1 cellular context compared by ENCODE assay signal in the genomic region with DNA sequence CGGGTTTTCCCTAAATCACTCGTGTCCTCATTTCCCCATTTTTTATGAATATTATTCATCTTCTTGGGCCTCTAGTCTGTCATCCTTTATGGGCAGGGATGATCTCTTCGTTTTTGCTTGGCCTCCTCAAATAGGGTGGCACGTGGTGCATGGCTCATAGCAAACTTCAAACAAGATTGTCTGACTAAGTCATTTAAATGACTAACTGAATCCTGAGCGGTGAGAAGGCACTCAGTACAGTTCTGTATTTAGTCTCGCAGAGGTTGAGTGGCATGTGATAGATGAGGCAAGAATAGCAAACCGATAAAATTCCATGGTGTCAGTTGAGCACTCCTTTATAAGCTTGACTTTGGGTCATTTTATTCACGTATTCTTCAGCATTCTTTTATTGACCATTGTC.
TF ChIP-seq lines count a peak whose summit lies in the region.

No MANE protein-coding gene starts in this region.

TF ChIP-seq in IMR-90, 13 proteins besides CTCF, POLR2A, EP300 and RAD21:
- TF ChIP-seq BHLHE40 (IDR thresholded peaks at IDR 0.05; ENCODE audit: low read depth, low read length) (peak; percentile 91), CEBPB (IDR thresholded peaks at IDR 0.05; ENCODE audit: low read depth, low read length) (peak; percentile 94), RCOR1 (IDR thresholded peaks at IDR 0.05; ENCODE audit: insufficient replicate concordance, low read length) (no peak), FOS (IDR thresholded peaks at IDR 0.05; ENCODE audit: low read depth, low read length) (peak; percentile 68), MAZ (IDR thresholded peaks at IDR 0.05; ENCODE audit: borderline replicate concordance, low read depth, low read length) (no peak), MXI1 (IDR thresholded peaks at IDR 0.05; ENCODE audit: borderline replicate concordance, low read depth, low read length) (0 out of 2 replicates have a peak, but pooled peaks have one; percentile 45)
- TF ChIP-seq, protein P1, sequence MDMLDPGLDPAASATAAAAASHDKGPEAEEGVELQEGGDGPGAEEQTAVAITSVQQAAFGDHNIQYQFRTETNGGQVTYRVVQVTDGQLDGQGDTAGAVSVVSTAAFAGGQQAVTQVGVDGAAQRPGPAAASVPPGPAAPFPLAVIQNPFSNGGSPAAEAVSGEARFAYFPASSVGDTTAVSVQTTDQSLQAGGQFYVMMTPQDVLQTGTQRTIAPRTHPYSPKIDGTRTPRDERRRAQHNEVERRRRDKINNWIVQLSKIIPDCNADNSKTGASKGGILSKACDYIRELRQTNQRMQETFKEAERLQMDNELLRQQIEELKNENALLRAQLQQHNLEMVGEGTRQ (IDR thresholded peaks at IDR 0.05; ENCODE audit: low read depth, low read length): peak; percentile 96
